ENCODE assay signal across 8 cellular contexts in the genomic region with DNA sequence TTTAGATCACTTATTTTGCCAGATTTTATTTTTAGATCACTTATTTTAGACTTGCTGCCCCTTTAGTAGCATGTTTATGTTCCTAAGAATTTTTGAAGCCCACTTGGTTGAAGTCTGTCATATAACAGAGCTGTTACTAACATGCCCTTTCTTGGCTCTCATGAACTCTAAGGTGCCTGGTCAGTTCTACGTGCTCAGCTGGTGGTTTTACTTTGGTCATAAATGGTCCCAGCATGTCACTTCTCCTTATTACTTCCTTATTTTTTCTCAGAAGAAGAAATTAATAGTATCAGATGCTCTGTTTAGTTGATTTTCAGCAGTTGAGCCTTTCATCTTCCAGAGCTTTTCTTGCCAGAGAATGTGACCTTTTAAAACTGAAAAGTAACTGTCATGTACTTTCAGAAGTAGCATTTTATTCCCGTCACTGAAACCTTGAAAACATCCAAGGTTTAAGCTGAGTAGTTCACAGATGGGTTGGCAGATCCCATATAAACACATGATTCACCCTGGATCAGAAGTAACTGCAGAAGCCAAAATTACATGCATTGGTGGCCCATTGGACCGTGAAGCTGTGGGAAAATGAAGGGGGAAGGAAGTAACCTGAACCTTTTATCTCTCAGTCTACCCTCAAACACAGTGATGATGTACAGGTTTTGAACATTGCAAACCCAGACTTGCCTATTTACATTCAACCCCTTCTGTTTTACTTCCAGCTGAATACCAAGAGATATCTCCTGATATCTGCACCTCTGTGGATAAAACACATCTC. TPM values are rescaled to one million over a fixed set of nuclear protein-coding genes. Genes with fewer than 3 reads are reported as not detected.
DNase-seq lines count a peak whose midpoint lies in the region; ATAC-seq, FAIRE-seq and TF ChIP-seq lines count a peak whose summit lies in the region.

No MANE protein-coding gene starts in this region.

- DNase-seq in A549 (ENCODE audit: low read depth in 1 of 2, low spot score in 1 of 2) (no peak), HS-27A (ENCODE audit: low read depth) (peak; percentile 22), colonic mucosa (no peak), retinal pigment epithelial cell (ENCODE audit: low read depth) (peak; percentile 40), Calu3 (no peak), COLO829 (ENCODE audit: low spot score) (no peak)
- no peak for DNase-seq in stimulated activated CD4-positive, alpha-beta T cell treated with anti-CD3 and anti-CD28 coated beads, Interleukin-2, amount 100 ng/mL, for 24 hours

- H3K36me3 Mint-ChIP-seq in Calu3 (ENCODE audit: insufficient read depth, unreplicated experiment), result no peaks in the 10 kb centered on the region

- H3K27me3 Mint-ChIP-seq in Calu3 (ENCODE audit: unreplicated experiment), result no peaks in the 10 kb centered on the region

- H3K36me3 ChIP-seq in colonic mucosa, result no peaks in the 10 kb centered on the region

- TF ChIP-seq RAD21 in A549 (conservative IDR thresholded peaks at IDR 0.05 in 1 of 2, IDR thresholded peaks at IDR 0.05 in 1 of 2), result no peak

- H3K27ac ChIP-seq in A549 (peak overlapping the region in 1 of 2 experiments; percentile 49; a peak in 2 of 6 replicates), colonic mucosa (peak overlapping the region; percentile 33)

- intact Hi-C loops in colonic mucosa (cut with DNase I), result no loop called here
- intact Hi-C loops in Calu3 (cut with micrococcal nuclease; ENCODE audit: unreplicated experiment), result no loop called here

- no peaks in the 10 kb centered on the region for H3K27me3 ChIP-seq in colonic mucosa

- no peaks in the 10 kb centered on the region for H3K9me3 ChIP-seq in A549
- no peaks in the 10 kb centered on the region for H3K9me3 ChIP-seq in colonic mucosa

- BruUV-seq in Calu3 (replicated peaks; lab: Mats Ljungman, UMichigan), result no TSS peak

- no peaks in the 10 kb centered on the region for H3K9me3 Mint-ChIP-seq in Calu3 (ENCODE audit: low read depth, unreplicated experiment)

- no peak for TF ChIP-seq EP300 in A549 (IDR thresholded peaks at IDR 0.05)

- H3K4me3 ChIP-seq in A549 (no peak overlapping the region), colonic mucosa (no peak overlapping the region), retinal pigment epithelial cell (ENCODE audit: low read length) (no peak overlapping the region)

- POLR2A ChIA-PET in A549 (lab: Yijun Ruan, JAX), result interaction anchor here (0.5 kb wide), 1 partner anchor 159 kb away, joined by 4 read pairs; no protein-coding TSS in a partner anchor

- TF ChIP-seq CTCF in A549 (IDR thresholded peaks at IDR 0.05) (no peak), colonic mucosa (IDR thresholded peaks at IDR 0.05) (no peak), retinal pigment epithelial cell (conservative IDR thresholded peaks at IDR 0.05; ENCODE audit: low read depth, low read length) (no peak), Calu3 (IDR thresholded peaks at IDR 0.05; ENCODE audit: unreplicated experiment) (no peak)

- CTCF ChIA-PET in A549 (lab: Yijun Ruan, JAX), result interaction anchor here (1.4 to 1.5 kb wide), 2 partner anchors 13 to 131 kb away, joined by 3 read pairs; no protein-coding TSS in a partner anchor
- CTCF ChIA-PET in Calu3 (lab: Charles Lee), result no interaction called here

- H3K4me1 ChIP-seq in A549 (peaks cover 12% of the 10 kb centered on the region), colonic mucosa (no peaks in the 10 kb centered on the region)

- TF ChIP-seq POLR2A in A549 (IDR thresholded peaks at IDR 0.05; ENCODE audit: low read length), result no peak

- FAIRE-seq in A549 (lab: Jason Lieb, UNC), result no peak

- H3K9ac ChIP-seq in colonic mucosa (ENCODE audit: low read depth in 2 of 2, low read length in 2 of 2), result no peak overlapping the region

- no peak overlapping the region for H3K27ac Mint-ChIP-seq in Calu3 (ENCODE audit: unreplicated experiment)

- H3K4me1 Mint-ChIP-seq in Calu3 (ENCODE audit: low read depth, unreplicated experiment), result no peaks in the 10 kb centered on the region

- WGBS in A549 (ENCODE audit: missing lambda C conversion rate), result 69% methylated on average over 3 of the region's 3 CpGs

- H3K4me2 ChIP-seq in A549, result peak overlapping the region; percentile 41

- H3K4me3 Mint-ChIP-seq in Calu3 (ENCODE audit: low read depth, unreplicated experiment), result no peak overlapping the region

- ATAC-seq in A549, result peak in 1 of 2 experiments; percentile 38; a peak in 3 of 6 replicates
- peak; percentile 61 for ATAC-seq in GM19438 (IDR thresholded peaks at IDR 0.05; ENCODE audit: low read depth, unreplicated experiment)

TF ChIP-seq in A549, 52 proteins besides CTCF, POLR2A, EP300 and RAD21:
- TF ChIP-seq ZNF302 (CRISPR knock-in tag; IDR thresholded peaks at IDR 0.05) (no peak), ZFP36 (IDR thresholded peaks at IDR 0.05; ENCODE audit: borderline replicate concordance, partially characterized antibody) (no peak), TFCP2L1 (CRISPR knock-in tag; IDR thresholded peaks at IDR 0.05) (no peak), MAZ (IDR thresholded peaks at IDR 0.05; ENCODE audit: borderline replicate concordance, low read depth, low read length) (no peak)
TF ChIP-seq in A549: peak in this region for 0.

RNA-seq across cellular contexts. Expression of a gene that starts 50.5 kb away (rescaled TPM):
- polyA plus RNA-seq in A549 (2011; rRNA removed), result 4.1 and 4.4 TPM in 2 replicates
- 0.77 and 1.2 TPM in 2 replicates for polyA plus RNA-seq in A549 (2012; cell fraction: cytosol; rRNA removed)
- polyA plus RNA-seq in A549 (2012; cell fraction: nucleus; rRNA removed), result 0.23 and 0.37 TPM in 2 replicates
- 1.4 to 1.8 TPM (median 1.5 TPM) in 3 replicates for polyA plus RNA-seq in A549 (2017; fragmentation: RNase III; extraction: RNeasy Plus Mini Kit Qiagen cat#74134 plus additional on column Dnase treatment)
- 2.1 and 2.6 TPM in 2 replicates for polyA minus RNA-seq in A549 (2011; rRNA and poly(A)+ RNA removed)
- 1 to 10 TPM in 1 of 2 donors, under 1 TPM in 1; 0.67 to 2.5 TPM for total RNA-seq in colonic mucosa
- total RNA-seq in Calu3 (2022), result 0.07 and 0.10 TPM in 2 replicates

Comparison
In these comparisons a context has a peak if more than half of its experiments do, and no peak if none do; other contexts are left out.
1. DNase-seq: peak in HS-27A (single experiment) and retinal pigment epithelial cell (single experiment); none in A549 (0 of 2), colonic mucosa (single experiment), Calu3 (single experiment), stimulated activated CD4-positive, alpha-beta T cell treated with anti-CD3 and anti-CD28 coated beads, Interleukin-2, amount 100 ng/mL, for 24 hours (0 of 2) and COLO829 (single experiment).